ENCODE assay signal across 10 cellular contexts in the genomic region with DNA sequence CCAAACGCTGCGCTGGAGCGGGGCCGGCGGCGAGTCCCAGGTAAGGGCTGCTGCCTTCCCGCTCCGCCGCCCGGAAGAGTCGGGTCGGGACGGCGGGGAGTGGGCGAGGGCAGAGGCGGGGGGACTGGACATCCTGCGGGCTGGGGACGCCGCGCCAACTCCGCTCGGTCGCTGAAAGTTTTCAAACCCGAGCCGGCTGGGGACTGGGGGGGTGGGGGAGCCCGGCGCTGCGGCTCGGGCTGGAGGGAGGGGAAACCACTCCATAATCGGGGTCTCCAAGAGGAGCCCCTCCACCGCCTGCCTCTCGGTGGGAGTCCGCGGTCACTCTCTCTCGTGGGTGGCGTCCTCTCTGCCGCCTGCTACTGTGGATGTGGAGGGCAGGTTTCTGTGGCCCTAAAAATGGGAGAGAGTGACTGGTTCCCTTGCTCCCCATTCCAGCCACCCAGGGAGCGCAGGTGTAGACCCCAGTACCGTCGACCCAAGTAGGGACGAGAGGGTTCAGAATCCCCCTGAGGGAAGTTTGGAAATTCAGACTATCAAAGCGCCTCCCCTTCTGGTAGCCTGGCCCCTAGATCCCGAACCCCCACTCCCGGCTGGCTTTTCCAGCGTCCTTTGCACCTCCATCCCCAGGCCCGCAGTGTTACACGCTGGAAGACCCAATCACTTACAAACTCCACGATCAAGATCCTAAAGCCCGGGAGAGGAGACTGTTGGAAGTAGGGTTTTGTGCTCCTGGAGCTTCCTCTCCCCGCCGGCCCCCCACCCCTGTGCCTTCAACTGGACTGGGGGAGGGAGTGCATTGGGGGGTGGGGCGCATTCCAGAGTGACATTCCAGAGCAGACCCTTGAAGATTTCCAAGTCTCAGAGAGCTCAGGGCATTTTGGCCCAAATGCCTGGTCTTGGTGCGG. TPM values are rescaled to one million over a fixed set of nuclear protein-coding genes. Genes with fewer than 3 reads are reported as not detected.
DNase-seq lines count a peak whose midpoint lies in the region; ATAC-seq and TF ChIP-seq lines count a peak whose summit lies in the region.
"Had no signal": no experiment of that assay in that cellular context is flagged by ENCODE, and none has a peak within 500 bp of the region (broad histone marks: within the 10 kb centered on the region; RNA-seq: fewer than 3 reads in every experiment).

No MANE protein-coding gene starts in this region.

- H2AFZ ChIP-seq in trophoblast cell (ENCODE audit: insufficient read depth, low read length, poor library complexity), result peak overlapping the region; percentile 35

- DNase-seq in COLO668 (lab: John Stamatoyannopoulos, UW; ENCODE audit: unreplicated experiment) (peak; percentile 42), RWPE1 (ENCODE audit: low spot score) (no peak), trophoblast cell (no peak), DMS 273 (lab: John Stamatoyannopoulos, UW; ENCODE audit: unreplicated experiment) (no peak)
- no peak for DNase-seq in stimulated activated CD4-positive, alpha-beta T cell treated with anti-CD3 and anti-CD28 coated beads, Interleukin-4, amount 100 ng/mL, for 4 hours
- DNase-seq: DND-41 had no signal

- peak overlapping the region; percentile 99 for H3K27ac ChIP-seq in RWPE1
- H3K27ac ChIP-seq in gastroesophageal sphincter, result peak overlapping the region in 3 of 4 donors; percentile 86 to 92 (median 91)
- no peak overlapping the region for H3K27ac ChIP-seq in trophoblast cell (ENCODE audit: low read depth, low read length)

- CTCF ChIA-PET in RWPE1 (lab: Yijun Ruan, JAX), result interaction anchor here (1.1 kb wide), 1 partner anchor 54 kb away, joined by 3 read pairs; no protein-coding TSS in a partner anchor

- TF ChIP-seq EP300 in gastroesophageal sphincter (IDR thresholded peaks at IDR 0.05), result no peak

- ATAC-seq in gastroesophageal sphincter (no peak), GM21737 (IDR thresholded peaks at IDR 0.05; ENCODE audit: unreplicated experiment) (no peak), GM18868 (IDR thresholded peaks at IDR 0.05; ENCODE audit: unreplicated experiment) (no peak)

- H3K4me2 ChIP-seq in trophoblast cell (ENCODE audit: low read length), result peak overlapping the region; percentile 70

- POLR2A ChIA-PET in RWPE1 (lab: Yijun Ruan, JAX; ENCODE audit: low non-redundant PET), result no interaction called here

- peak overlapping the region; percentile 57 for H3K18ac ChIP-seq in trophoblast cell (ENCODE audit: low read length)

- no peak for TF ChIP-seq POLR2A in gastroesophageal sphincter (IDR thresholded peaks at IDR 0.05)

- H3K23ac ChIP-seq in trophoblast cell (ENCODE audit: low read length), result no peak overlapping the region

- no peak overlapping the region for H2BK5ac ChIP-seq in trophoblast cell (ENCODE audit: low read depth, low read length, poor library complexity)

- peak overlapping the region; percentile 32 for H4K91ac ChIP-seq in trophoblast cell (ENCODE audit: low read depth, low read length)

- peak overlapping the region; percentile 18 for H3K9ac ChIP-seq in trophoblast cell (ENCODE audit: low read length)

- peaks cover 11% of the 10 kb centered on the region for H3K79me1 ChIP-seq in trophoblast cell (ENCODE audit: low read length)

- H4K8ac ChIP-seq in trophoblast cell (ENCODE audit: low read depth, low read length), result peak overlapping the region; percentile 36

- H3K9me3 ChIP-seq in gastroesophageal sphincter (peaks cover 0 to 3% (median 0%) of the 10 kb centered on the region in 3 donors), trophoblast cell (ENCODE audit: insufficient read depth, low read depth, low read length) (peaks cover 2% of the 10 kb centered on the region)

- H3K14ac ChIP-seq in trophoblast cell (ENCODE audit: low read length), result no peak overlapping the region

- H3K27me3 ChIP-seq in gastroesophageal sphincter, result peaks cover 21% of the 10 kb centered on the region
- H3K27me3 ChIP-seq in trophoblast cell (ENCODE audit: insufficient read depth, low read length), result peaks cover 4% of the 10 kb centered on the region

- WGBS in gastroesophageal sphincter (ENCODE audit: low coverage in 1 of 2), 2 donors, result 0 to 21% methylated on average over 2 to 12 of the region's 53 CpGs
- no CpG with 5 or more reads among the region's 53 CpGs for WGBS in trophoblast cell (ENCODE audit: extremely low coverage, insufficient coverage, insufficient read length)

- H3K4me1 ChIP-seq in gastroesophageal sphincter (peaks cover 0 to 47% (median 16%) of the 10 kb centered on the region in 3 donors), trophoblast cell (ENCODE audit: control insufficient read depth in 1 of 2, insufficient read depth in 2 of 2, low read length in 2 of 2) (peaks cover 17 to 24% of the 10 kb centered on the region in 2 experiments)

- H3K36me3 ChIP-seq in gastroesophageal sphincter (no peaks in the 10 kb centered on the region), trophoblast cell (ENCODE audit: control insufficient read depth in 1 of 2, insufficient read depth in 2 of 2, low read length in 2 of 2) (no peaks in the 10 kb centered on the region)

- no peak overlapping the region for H2BK12ac ChIP-seq in trophoblast cell (ENCODE audit: low read length)

- H3K4me3 ChIP-seq in gastroesophageal sphincter (peak overlapping the region; percentile 48 to 67), trophoblast cell (ENCODE audit: low read depth, low read length) (peak overlapping the region; percentile 76)

- TF ChIP-seq CTCF in RWPE1 (conservative IDR thresholded peaks at IDR 0.05; ENCODE audit: low read depth) (no peak), gastroesophageal sphincter (IDR thresholded peaks at IDR 0.05) (no peak)

- H2BK120ac ChIP-seq in trophoblast cell (ENCODE audit: insufficient read depth, low read length, poor library complexity), result no peak overlapping the region

- no peak overlapping the region for H4K12ac ChIP-seq in trophoblast cell (ENCODE audit: low read depth, low read length)

- no peaks in the 10 kb centered on the region for H3K79me2 ChIP-seq in trophoblast cell (ENCODE audit: control insufficient read depth, insufficient read depth, low read length, poor library complexity)

- H2AK5ac ChIP-seq in trophoblast cell (ENCODE audit: low read length), result no peak overlapping the region

- no peak overlapping the region for H3K4ac ChIP-seq in trophoblast cell (ENCODE audit: low read depth, low read length)

RNA-seq across cellular contexts. Expression of gene GPRC5C, which starts 0.8 kb away (rescaled TPM):
- 10 to 100 TPM; 11.3 to 27.2 (median 14.3) TPM for total RNA-seq in gastroesophageal sphincter
- 26.2 and 26.4 TPM in 2 replicates for polyA plus RNA-seq in trophoblast cell (2013)
- total RNA-seq: activated T-helper 1 cell treated with anti-CD3 and anti-CD28 coated beads, Interleukin-12 subunit alpha, Interleukin-12 subunit beta, Interleukin-2, Interleukin-4 antibody, amounts not matched to agents 30 ng/mL and 10 ng/mL and 1 ng/mL, durations not matched to agents 14 hours and 24 hours and 36 hours had no signal

RNA-seq across cellular contexts. Expression of gene CD300A, which starts 33.7 kb away (rescaled TPM):
- total RNA-seq in gastroesophageal sphincter, result 1 to 10 TPM; 2.0 to 5.8 (median 3.1) TPM
- 0.26 and 0.30 TPM in 2 replicates for polyA plus RNA-seq in trophoblast cell (2013)
